Comparison of ENCODE assay signal across 9 cellular contexts in genomic region chr7:74092321-74092963, GRCh38. TPM values are rescaled to one million over a fixed set of nuclear protein-coding genes. Genes with fewer than 3 reads are reported as not detected.
A peak's percentile ranks its signal among the peaks of the same experiment; 100 is the strongest.
DNase-seq lines count a peak whose midpoint lies in the region; ATAC-seq and TF ChIP-seq lines count a peak whose summit lies in the region.
"Had no signal": no experiment of that assay in that cellular context is flagged by ENCODE, and none has a peak within 500 bp of the region (broad histone marks: within the 10 kb centered on the region; RNA-seq: fewer than 3 reads in every experiment).

No MANE protein-coding gene starts in this region.

- H3K27ac ChIP-seq in transverse colon, result peak overlapping the region; percentile 70 to 84 (median 76)

- peaks cover 23% of the 10 kb centered on the region for H3K36me3 Mint-ChIP-seq in activated T-cell treated with anti-CD3 and anti-CD28 coated beads, Interleukin-2, amount 50 U/mL, for 24 hours (ENCODE audit: low read depth)
- H3K36me3 Mint-ChIP-seq in T-cell, result no peaks in the 10 kb centered on the region
- H3K36me3 Mint-ChIP-seq in activated naive CD4-positive, alpha-beta T cell treated with anti-CD3 and anti-CD28 coated beads for 36 hours (ENCODE audit: low read depth), result peaks cover 4% of the 10 kb centered on the region

- POLR2A ChIA-PET in T-cell (lab: Charles Lee), result no interaction called here

- peaks cover 0 to 25% (median 14%) of the 10 kb centered on the region in 4 donors for H3K4me1 ChIP-seq in transverse colon

- H3K4me1 Mint-ChIP-seq in activated T-cell treated with anti-CD3 and anti-CD28 coated beads, Interleukin-2, amount 50 U/mL, for 24 hours (ENCODE audit: low read depth), result peaks cover 26% of the 10 kb centered on the region
- peaks cover 21 to 25% (median 21%) of the 10 kb centered on the region in 3 donors for H3K4me1 Mint-ChIP-seq in T-cell
- H3K4me1 Mint-ChIP-seq in activated naive CD4-positive, alpha-beta T cell treated with anti-CD3 and anti-CD28 coated beads for 36 hours (ENCODE audit: low read depth), result peaks cover 18% of the 10 kb centered on the region

- CTCF ChIA-PET in T-cell (lab: Charles Lee), result no interaction called here
- CTCF ChIA-PET in activated naive CD4-positive, alpha-beta T cell treated with anti-CD3 and anti-CD28 coated beads for 36 hours (lab: Charles Lee), result no interaction called here

- no peaks in the 10 kb centered on the region for H3K27me3 ChIP-seq in transverse colon

- TF ChIP-seq POLR2A in transverse colon (IDR thresholded peaks at IDR 0.05), result no peak

- no peak for ATAC-seq in T-cell (replicated peaks in 1 of 4)

- intact Hi-C loops in transverse colon (cut with DNase I; ENCODE audit: low total_unique reads), result no loop called here
- intact Hi-C loops in activated naive CD4-positive, alpha-beta T cell treated with anti-CD3 and anti-CD28 coated beads for 36 hours (cut with micrococcal nuclease), result no loop called here

- DNase-seq in activated T-cell treated with anti-CD3 and anti-CD28 coated beads, Interleukin-2, amount 50 U/mL, for 24 hours, result peak; percentile 29
- DNase-seq in activated T-cell treated with anti-CD3 and anti-CD28 coated beads for 4 hours, result no peak
- DNase-seq in T-cell, result no peak
- peak; percentile 77 for DNase-seq in islet precursor cell
- DNase-seq in transverse colon, result peak; percentile 25
- DNase-seq in activated naive CD4-positive, alpha-beta T cell treated with anti-CD3 and anti-CD28 coated beads for 36 hours, result no peak
- no peak for DNase-seq in stimulated activated naive CD4-positive, alpha-beta T cell (lab: John Stamatoyannopoulos, UW)
- no peak for DNase-seq in stimulated activated naive CD4-positive, alpha-beta T cell treated with Interleukin-2 at 50 U/mL for 16 hours (lab: John Stamatoyannopoulos, UW)

- H3K4me3 Mint-ChIP-seq in activated T-cell treated with anti-CD3 and anti-CD28 coated beads, Interleukin-2, amount 50 U/mL, for 24 hours, result no peak overlapping the region
- H3K4me3 Mint-ChIP-seq in T-cell, result no peak overlapping the region
- H3K4me3 Mint-ChIP-seq in activated naive CD4-positive, alpha-beta T cell treated with anti-CD3 and anti-CD28 coated beads for 36 hours, result no peak overlapping the region

- no peaks in the 10 kb centered on the region for H3K27me3 Mint-ChIP-seq in activated T-cell treated with anti-CD3 and anti-CD28 coated beads, Interleukin-2, amount 50 U/mL, for 24 hours
- H3K27me3 Mint-ChIP-seq in T-cell, result no peaks in the 10 kb centered on the region
- H3K27me3 Mint-ChIP-seq in activated naive CD4-positive, alpha-beta T cell treated with anti-CD3 and anti-CD28 coated beads for 36 hours (ENCODE audit: low read depth), result no peaks in the 10 kb centered on the region

- H3K4me3 ChIP-seq in transverse colon, result peak overlapping the region in 1 of 4 donors; percentile 43
- H3K4me3 ChIP-seq: lung had no signal

- H3K27ac Mint-ChIP-seq in activated T-cell treated with anti-CD3 and anti-CD28 coated beads, Interleukin-2, amount 50 U/mL, for 24 hours, result peak overlapping the region; percentile 26
- H3K27ac Mint-ChIP-seq in T-cell, result peak overlapping the region; percentile 61 to 73
- no peak overlapping the region for H3K27ac Mint-ChIP-seq in activated naive CD4-positive, alpha-beta T cell treated with anti-CD3 and anti-CD28 coated beads for 36 hours

- WGBS in transverse colon (ENCODE audit: low coverage in 1 of 2), 2 donors, result 60% methylated on average over 12 of the region's 13 CpGs; no CpG with 5 or more reads in 1 of the 2 donors

- no peak for TF ChIP-seq EP300 in transverse colon (IDR thresholded peaks at IDR 0.05; ENCODE audit: low read depth)

- peaks cover 0 to 2% (median 0%) of the 10 kb centered on the region in 4 donors for H3K36me3 ChIP-seq in transverse colon

- TF ChIP-seq CTCF in transverse colon (IDR thresholded peaks at IDR 0.05), result no peak

- H3K9me3 Mint-ChIP-seq in activated T-cell treated with anti-CD3 and anti-CD28 coated beads, Interleukin-2, amount 50 U/mL, for 24 hours, result no peaks in the 10 kb centered on the region
- H3K9me3 Mint-ChIP-seq in T-cell, result no peaks in the 10 kb centered on the region
- no peaks in the 10 kb centered on the region for H3K9me3 Mint-ChIP-seq in activated naive CD4-positive, alpha-beta T cell treated with anti-CD3 and anti-CD28 coated beads for 36 hours

- no peaks in the 10 kb centered on the region for H3K9me3 ChIP-seq in transverse colon

- in situ Hi-C loops in transverse colon (cut with MboI; ENCODE audit: low pct_ligation_motif_present in 1 of 4, low pct_unique_long_range_greater_than_20kb in 1 of 4, low sequenced_read_pairs in 3 of 4), result loop anchor here in 1 of 4 donors (25.0 kb wide), 1 partner anchor 95 kb away; no protein-coding TSS in a partner anchor

RNA-seq across cellular contexts. Expression of gene LIMK1, which starts 8.8 kb away (rescaled TPM):
- total RNA-seq in T-cell (10 to 100 TPM; 13.5 to 24.9 (median 18.4) TPM), transverse colon (10 to 100 TPM; 13.4 to 44.2 (median 27.1) TPM)
- 1 to 10 TPM; 7.9 to 9.2 TPM for total RNA-seq in activated naive CD4-positive, alpha-beta T cell treated with anti-CD3 and anti-CD28 coated beads for 36 hours

Comparison
In these comparisons a context has a peak if more than half of its experiments do, and no peak if none do; other contexts are left out.
1. DNase-seq: peak in activated T-cell treated with anti-CD3 and anti-CD28 coated beads, Interleukin-2, amount 50 U/mL, for 24 hours (single experiment), islet precursor cell (single experiment) and transverse colon (single experiment); none in activated T-cell treated with anti-CD3 and anti-CD28 coated beads for 4 hours (single experiment), T-cell (0 of 34), activated naive CD4-positive, alpha-beta T cell treated with anti-CD3 and anti-CD28 coated beads for 36 hours (single experiment), stimulated activated naive CD4-positive, alpha-beta T cell (0 of 6) and stimulated activated naive CD4-positive, alpha-beta T cell treated with Interleukin-2 at 50 U/mL for 16 hours (single experiment).